8 cellular contexts compared by ENCODE assay signal in the genomic region with DNA sequence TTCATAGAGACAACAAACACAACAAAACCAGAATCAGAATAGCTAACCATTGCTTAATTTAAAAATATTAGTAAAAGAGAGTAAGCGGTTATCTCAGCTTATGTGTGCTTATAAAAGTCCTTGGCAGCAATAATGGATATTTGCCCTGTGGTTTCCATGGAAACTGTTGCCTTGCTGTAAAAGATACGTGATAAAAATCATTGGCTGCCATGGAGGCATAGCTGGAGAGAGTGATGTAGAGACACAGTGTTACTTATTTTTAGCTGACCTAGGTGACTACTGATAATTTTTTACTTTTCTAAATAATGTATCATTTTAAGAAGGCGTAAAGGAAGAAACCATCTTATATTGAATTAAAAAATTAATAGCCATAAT.
DNase-seq lines count a peak whose midpoint lies in the region; ATAC-seq, FAIRE-seq and TF ChIP-seq lines count a peak whose summit lies in the region.

No MANE protein-coding gene starts in this region.

- TF ChIP-seq CTCF in D721Med (IDR thresholded peaks at IDR 0.05; ENCODE audit: insufficient read depth, missing control alignments): no peak

- H3K4me1 Mint-ChIP-seq in stimulated activated naive B cell treated with anti-CD40 and anti-IgM and Interleukin-4, amounts not matched to agents 10 μg/mL and 1 μg/mL and 100 μg/mL, for 72 hours: peaks cover 11 to 15% of the 10 kb centered on the region in 2 donors

- peaks cover 5 to 20% of the 10 kb centered on the region in 2 donors for H3K36me3 Mint-ChIP-seq in stimulated activated naive B cell treated with anti-CD40 and anti-IgM and Interleukin-4, amounts not matched to agents 10 μg/mL and 1 μg/mL and 100 μg/mL, for 72 hours

- peaks cover 3 to 6% of the 10 kb centered on the region in 2 donors for H3K9me3 Mint-ChIP-seq in stimulated activated naive B cell treated with anti-CD40 and anti-IgM and Interleukin-4, amounts not matched to agents 10 μg/mL and 1 μg/mL and 100 μg/mL, for 72 hours

- ATAC-seq in GM19023 (IDR thresholded peaks at IDR 0.05; ENCODE audit: unreplicated experiment): no peak
- ATAC-seq in stimulated activated naive B cell treated with anti-CD40 and anti-IgM and Interleukin-4, amounts not matched to agents 10 μg/mL and 1 μg/mL and 100 μg/mL, for 72 hours (replicated peaks): no peak

- DNase-seq in Ammon's horn (ENCODE audit: low spot score) (peak; percentile 73), NCI-H1092 (lab: John Stamatoyannopoulos, UW) (peak; percentile 73), medulla oblongata (ENCODE audit: extremely low spot score) (peak; percentile 17), GM19239 (ENCODE audit: insufficient read length, low spot score) (no peak), D721Med (ENCODE audit: insufficient read length, low spot score) (no peak)
- DNase-seq in stimulated activated naive B cell treated with anti-CD40 and anti-IgM and Interleukin-4, amounts not matched to agents 10 μg/mL and 1 μg/mL and 100 μg/mL, for 72 hours: no peak

- H3K27ac Mint-ChIP-seq in stimulated activated naive B cell treated with anti-CD40 and anti-IgM and Interleukin-4, amounts not matched to agents 10 μg/mL and 1 μg/mL and 100 μg/mL, for 72 hours: no peak overlapping the region

- peak overlapping the region; percentile 4 for H3K27ac ChIP-seq in angular gyrus (ENCODE audit: low read depth, low read length)

- H3K4me3 Mint-ChIP-seq in stimulated activated naive B cell treated with anti-CD40 and anti-IgM and Interleukin-4, amounts not matched to agents 10 μg/mL and 1 μg/mL and 100 μg/mL, for 72 hours: no peak overlapping the region

- FAIRE-seq in GM19239 (lab: Jason Lieb, UNC): no peak
- FAIRE-seq in D721Med (lab: Jason Lieb, UNC): no peak

- H3K27me3 Mint-ChIP-seq in stimulated activated naive B cell treated with anti-CD40 and anti-IgM and Interleukin-4, amounts not matched to agents 10 μg/mL and 1 μg/mL and 100 μg/mL, for 72 hours: no peaks in the 10 kb centered on the region

Comparison
In these comparisons a context has a peak if more than half of its experiments do, and no peak if none do; other contexts are left out.
1. DNase-seq: peak in Ammon's horn (single experiment), NCI-H1092 (single experiment) and medulla oblongata (single experiment); none in GM19239 (single experiment), D721Med (single experiment) and stimulated activated naive B cell treated with anti-CD40 and anti-IgM and Interleukin-4, amounts not matched to agents 10 μg/mL and 1 μg/mL and 100 μg/mL, for 72 hours (single experiment).